Comparison of ENCODE assay signal across 20 cellular contexts in genomic region chr13:100645382-100645781, GRCh38. TPM values are rescaled to one million over a fixed set of nuclear protein-coding genes. Genes with fewer than 3 reads are reported as not detected.
A peak's percentile ranks its signal among the peaks of the same experiment; 100 is the strongest.
DNase-seq lines count a peak whose midpoint lies in the region; ATAC-seq and TF ChIP-seq lines count a peak whose summit lies in the region.
"Had no signal": no experiment of that assay in that cellular context is flagged by ENCODE, and none has a peak within 500 bp of the region (broad histone marks: within the 10 kb centered on the region; RNA-seq: fewer than 3 reads in every experiment).

No MANE protein-coding gene starts in this region.

- H3K4me3 ChIP-seq in aorta (ENCODE audit: low read length in 2 of 2), result no peak overlapping the region
- H3K4me3 ChIP-seq: GM12878 had no signal

- DNase-seq in NCI-H1092 (lab: John Stamatoyannopoulos, UW), result peak; percentile 45
- no peak for DNase-seq in NCI-H1092 treated with DMSO at 0.1 percent for 48 hours (lab: John Stamatoyannopoulos, UW)
- peak; percentile 30 for DNase-seq in NCI-H2029 treated with DMSO at 0.1 percent for 48 hours (lab: John Stamatoyannopoulos, UW)
- DNase-seq in WTC11 (ENCODE audit: low spot score), result no peak
- DNase-seq in progenitor cell of endocrine pancreas (ENCODE audit: low spot score, unreplicated experiment), result no peak
- DNase-seq in aorta, result no peak
- DNase-seq in activated CD4-positive, CD25-positive, alpha-beta regulatory T cell treated with anti-CD3 and anti-CD28 coated beads, Interleukin-2, amount 50 U/mL, for 72 hours, result no peak
- DNase-seq: activated CD4-positive, alpha-beta T cell treated with anti-CD3 and anti-CD28 coated beads, Interleukin-2, amount 50 U/mL, for 1 hour; activated CD8-positive, alpha-beta memory T cell treated with anti-CD3 and anti-CD28 coated beads, Interleukin-2, amount 50 U/mL, for 4 hours; activated effector memory CD4-positive, alpha-beta T cell treated with anti-CD3 and anti-CD28 coated beads, Interleukin-2, amount 50 U/mL, for 16 hours; CD4-positive, alpha-beta T cell; Kasumi-1; left cardiac atrium; RPMI8226; T-helper 2 cell had no signal

- H3K9me3 Mint-ChIP-seq in WTC11 (no peaks in the 10 kb centered on the region), progenitor cell of endocrine pancreas (ENCODE audit: low read depth) (no peaks in the 10 kb centered on the region)
- H3K9me3 Mint-ChIP-seq: CD4-positive, alpha-beta T cell; dendritic cell treated with granulocyte-macrophage colony-stimulating factor and Interleukin-4, amounts not matched to agents 40 ng/mL and 50 ng/mL, for 4 days; type B pancreatic cell had no signal

- no peak overlapping the region for H3K27ac ChIP-seq in aorta (ENCODE audit: low read depth in 1 of 2, low read length in 2 of 2)
- H3K27ac ChIP-seq: 22Rv1 had no signal

- no peaks in the 10 kb centered on the region for H3K4me1 ChIP-seq in aorta (ENCODE audit: control insufficient read depth in 1 of 2, insufficient read depth in 2 of 2, low read length in 2 of 2)

- H3K9me3 ChIP-seq in aorta (ENCODE audit: control insufficient read depth, low read length), result no peaks in the 10 kb centered on the region

- ATAC-seq in WTC11 (no peak), aorta (ENCODE audit: low FRiP score) (no peak), GM18870 (IDR thresholded peaks at IDR 0.05; ENCODE audit: unreplicated experiment) (no peak)
- ATAC-seq: GM12878, left cardiac atrium had no signal

- peak overlapping the region; percentile 85 for H3K27ac Mint-ChIP-seq in WTC11
- peak overlapping the region; percentile 87 for H3K27ac Mint-ChIP-seq in progenitor cell of endocrine pancreas
- H3K27ac Mint-ChIP-seq: CD4-positive, alpha-beta T cell; dendritic cell treated with granulocyte-macrophage colony-stimulating factor and Interleukin-4, amounts not matched to agents 40 ng/mL and 50 ng/mL, for 4 days; type B pancreatic cell had no signal

- TF ChIP-seq CTCF in WTC11 (IDR thresholded peaks at IDR 0.05) (no peak), progenitor cell of endocrine pancreas (IDR thresholded peaks at IDR 0.05; ENCODE audit: unreplicated experiment) (no peak)

- POLR2A ChIA-PET in WTC11 (lab: Charles Lee), result no interaction called here

- H3K4me1 Mint-ChIP-seq in WTC11 (no peaks in the 10 kb centered on the region; the same call in 1 of the 2 replicates), progenitor cell of endocrine pancreas (ENCODE audit: low read depth) (peaks cover 9% of the 10 kb centered on the region)

- CTCF ChIA-PET in WTC11 (lab: Charles Lee), result interaction anchor here (1.2 to 1.3 kb wide), 2 partner anchors 30 to 73 kb away, joined by 3 to 4 read pairs; no protein-coding TSS in a partner anchor

- intact Hi-C loops in aorta (cut with DNase I), result no loop called here

- H3K36me3 Mint-ChIP-seq in WTC11 (peaks cover 27% of the 10 kb centered on the region), progenitor cell of endocrine pancreas (ENCODE audit: insufficient read depth) (peaks cover 14% of the 10 kb centered on the region)

- H3K4me3 Mint-ChIP-seq in WTC11, result no peak overlapping the region
- H3K4me3 Mint-ChIP-seq in progenitor cell of endocrine pancreas (ENCODE audit: low read depth), result no peak overlapping the region
- H3K4me3 Mint-ChIP-seq: CD4-positive, alpha-beta T cell; dendritic cell treated with granulocyte-macrophage colony-stimulating factor and Interleukin-4, amounts not matched to agents 40 ng/mL and 50 ng/mL, for 4 days; type B pancreatic cell had no signal

- no peaks in the 10 kb centered on the region for H3K36me3 ChIP-seq in aorta (ENCODE audit: control insufficient read depth in 1 of 2, insufficient read depth in 2 of 2, low read length in 1 of 2)

- H3K27me3 ChIP-seq in aorta (ENCODE audit: control insufficient read depth in 1 of 2, insufficient read depth in 2 of 2, low read length in 1 of 2), result no peaks in the 10 kb centered on the region

- no peaks in the 10 kb centered on the region for H3K27me3 Mint-ChIP-seq in WTC11 (ENCODE audit: low read depth)
- no peaks in the 10 kb centered on the region for H3K27me3 Mint-ChIP-seq in progenitor cell of endocrine pancreas
- H3K27me3 Mint-ChIP-seq: CD4-positive, alpha-beta T cell; dendritic cell treated with granulocyte-macrophage colony-stimulating factor and Interleukin-4, amounts not matched to agents 40 ng/mL and 50 ng/mL, for 4 days; type B pancreatic cell had no signal

- 95 to 96% methylated on average over 7 of the region's 7 CpGs for WGBS in aorta, 2 donors

TF ChIP-seq in WTC11, 78 proteins besides CTCF, POLR2A, EP300 and RAD21:
- TF ChIP-seq MAX (CRISPR knock-in tag; IDR thresholded peaks at IDR 0.05) (no peak), NFYB (CRISPR knock-in tag; conservative IDR thresholded peaks at IDR 0.05; ENCODE audit: low read depth) (no peak)

RNA-seq across cellular contexts. Expression of gene TMTC4, which starts 29.2 kb away (rescaled TPM):
- total RNA-seq in WTC11 (2021), result 45.5 to 49.6 TPM (median 47.8 TPM) in 3 replicates
- 52.6 and 52.7 TPM in 2 replicates for total RNA-seq in progenitor cell of endocrine pancreas
- total RNA-seq in aorta, result 10 to 100 TPM in 1 of 2 donors, 1 to 10 TPM in 1; 5.7 to 13.1 TPM
- polyA plus RNA-seq in aorta, result 1 to 10 TPM; 1.8 to 2.4 TPM

RNA-seq across cellular contexts. Expression of gene GGACT, which starts 56.8 kb away (rescaled TPM):
- total RNA-seq in WTC11 (2021), result 2.4 to 3.8 TPM (median 2.5 TPM) in 3 replicates
- total RNA-seq in progenitor cell of endocrine pancreas, result 3.0 and 3.7 TPM in 2 replicates
- total RNA-seq in aorta, result 1 to 10 TPM; 4.4 to 5.3 TPM
- polyA plus RNA-seq in aorta, result 1 to 10 TPM in 1 of 2 donors, under 1 TPM in 1; 0.75 to 1.2 TPM

Comparison
In these comparisons a context has a peak if more than half of its experiments do, and no peak if none do; other contexts are left out.
1. DNase-seq: peak in NCI-H1092 (single experiment) and NCI-H2029 treated with DMSO at 0.1 percent for 48 hours (single experiment); none in NCI-H1092 treated with DMSO at 0.1 percent for 48 hours (single experiment), WTC11 (single experiment), progenitor cell of endocrine pancreas (single experiment), aorta (0 of 2) and activated CD4-positive, CD25-positive, alpha-beta regulatory T cell treated with anti-CD3 and anti-CD28 coated beads, Interleukin-2, amount 50 U/mL, for 72 hours (single experiment).